ENCODE assay signal across 10 cellular contexts in the genomic region with DNA sequence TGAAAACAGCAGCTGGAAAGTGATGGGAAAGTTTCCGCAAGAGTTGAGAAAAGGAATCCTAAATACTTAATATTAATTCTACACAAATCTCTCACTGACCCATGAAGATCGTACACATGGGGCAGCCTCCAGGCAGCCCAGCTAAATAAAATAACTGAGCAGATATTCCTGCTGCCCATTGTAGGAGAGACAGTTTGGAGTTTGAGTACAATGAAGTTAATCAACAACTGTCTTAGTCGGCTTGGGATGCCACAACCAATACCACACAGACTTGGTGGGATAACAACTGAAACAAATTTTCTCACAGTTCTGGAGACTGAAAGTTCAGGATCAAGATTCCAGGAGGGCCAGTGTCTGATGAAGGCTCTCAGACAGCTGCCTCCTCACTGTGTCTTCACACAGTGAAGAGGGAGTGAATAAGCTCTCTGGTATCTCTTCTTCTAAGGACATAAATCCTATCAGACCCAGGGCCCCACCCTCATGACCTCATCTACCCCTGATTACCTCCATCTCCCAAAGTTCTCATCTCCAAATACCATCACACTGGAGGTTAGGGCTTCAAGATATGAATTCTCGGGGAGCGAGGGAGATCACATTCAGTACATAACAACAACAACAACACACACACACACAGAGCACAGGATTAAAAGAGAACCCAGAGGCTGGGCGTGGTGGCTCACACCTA. TPM values are rescaled to one million over a fixed set of nuclear protein-coding genes. Genes with fewer than 3 reads are reported as not detected.
DNase-seq lines count a peak whose midpoint lies in the region; ATAC-seq and TF ChIP-seq lines count a peak whose summit lies in the region.
"Had no signal": no experiment of that assay in that cellular context is flagged by ENCODE, and none has a peak within 500 bp of the region (broad histone marks: within the 10 kb centered on the region; RNA-seq: fewer than 3 reads in every experiment).

No MANE protein-coding gene starts in this region.

- peak; percentile 49 for DNase-seq in AG20443 (ENCODE audit: low spot score)
- peak; percentile 34 for DNase-seq in HS-27A (ENCODE audit: low read depth)
- DNase-seq in brain microvascular endothelial cell, result peak; percentile 59
- DNase-seq in mesenchymal stem cell, result peak; percentile 63
- DNase-seq in NCI-H2107 (lab: John Stamatoyannopoulos, UW), result no peak
- DNase-seq in NCI-H1105 treated with DMSO at 0.1 percent for 48 hours (lab: John Stamatoyannopoulos, UW), result no peak
- DNase-seq: DND-41, glutamatergic neuron had no signal

- no peak overlapping the region for H3K4ac ChIP-seq in mesenchymal stem cell (ENCODE audit: low read depth in 1 of 2, low read length in 2 of 2)

- H2AK5ac ChIP-seq in mesenchymal stem cell (ENCODE audit: low read length, severe bottlenecking), result no peak overlapping the region

- H4K8ac ChIP-seq in mesenchymal stem cell (ENCODE audit: low read length), result no peak overlapping the region

- H3K14ac ChIP-seq in mesenchymal stem cell (ENCODE audit: low read length in 2 of 2), result no peak overlapping the region

- TF ChIP-seq CTCF in brain microvascular endothelial cell (IDR thresholded peaks at IDR 0.05; ENCODE audit: low read depth, low read length, missing control alignments), result no peak

- H3K9me3 ChIP-seq in mesenchymal stem cell (ENCODE audit: control insufficient read depth, low read length), result no peaks in the 10 kb centered on the region

- no peak overlapping the region for H4K91ac ChIP-seq in mesenchymal stem cell (ENCODE audit: low read length)

- H3K4me1 ChIP-seq in mesenchymal stem cell (ENCODE audit: control insufficient read depth, insufficient read depth, low read depth, low read length), result peaks cover 4% of the 10 kb centered on the region

- H3K27me3 ChIP-seq in brain microvascular endothelial cell (replicated peaks) (no peaks in the 10 kb centered on the region), mesenchymal stem cell (ENCODE audit: control insufficient read depth in 1 of 2, insufficient read depth in 1 of 2, low read length in 2 of 2) (no peaks in the 10 kb centered on the region)

- H3K18ac ChIP-seq in mesenchymal stem cell (ENCODE audit: low read depth in 1 of 2, low read length in 2 of 2), result no peak overlapping the region

- in situ Hi-C loops in brain microvascular endothelial cell (cut with HindIII; ENCODE audit: low pct_ligation_motif_present, low sequenced_read_pairs), result no loop called here

- peak overlapping the region; percentile 82 for H2BK5ac ChIP-seq in mesenchymal stem cell (ENCODE audit: low read depth, low read length, poor library complexity, severe bottlenecking)

- H3K23ac ChIP-seq in mesenchymal stem cell (ENCODE audit: low read length in 2 of 2), result no peak overlapping the region

- H3K4me2 ChIP-seq in mesenchymal stem cell (ENCODE audit: low read length, poor library complexity, severe bottlenecking), result peak overlapping the region; percentile 14

- peak overlapping the region; percentile 59 for H3K9ac ChIP-seq in mesenchymal stem cell (ENCODE audit: low read length)

- ATAC-seq in GM18520 (IDR thresholded peaks at IDR 0.05; ENCODE audit: unreplicated experiment) (no peak), HG02610 (IDR thresholded peaks at IDR 0.05; ENCODE audit: unreplicated experiment) (no peak)

- no peak overlapping the region for H2BK12ac ChIP-seq in mesenchymal stem cell (ENCODE audit: low read length in 2 of 2)

- H2BK120ac ChIP-seq in mesenchymal stem cell (ENCODE audit: low read depth, low read length), result no peak overlapping the region

- H3K27ac ChIP-seq in brain microvascular endothelial cell (peak overlapping the region; percentile 70), mesenchymal stem cell (ENCODE audit: low read length, poor library complexity, severe bottlenecking) (peak overlapping the region; percentile 63)

- H3K36me3 ChIP-seq in brain microvascular endothelial cell (replicated peaks), result no peaks in the 10 kb centered on the region
- H3K36me3 ChIP-seq in mesenchymal stem cell (ENCODE audit: control insufficient read depth in 1 of 2, insufficient read depth in 2 of 2, low read depth in 1 of 2, low read length in 2 of 2), result peaks cover 0 to 6% of the 10 kb centered on the region in 2 experiments

- no peak overlapping the region for H2BK15ac ChIP-seq in mesenchymal stem cell (ENCODE audit: low read depth, poor library complexity, severe bottlenecking)

- WGBS in mesenchymal stem cell, result 82% methylated on average over 6 of the region's 6 CpGs

- peaks cover 2% of the 10 kb centered on the region for H3K79me1 ChIP-seq in mesenchymal stem cell (replicated peaks; ENCODE audit: low read length, poor library complexity, severe bottlenecking)

- H2AFZ ChIP-seq in mesenchymal stem cell (ENCODE audit: low read depth, low read length), result no peak overlapping the region

- H3K4me3 ChIP-seq in brain microvascular endothelial cell (ENCODE audit: low read depth, low read length) (no peak overlapping the region), mesenchymal stem cell (ENCODE audit: insufficient read depth in 1 of 2, low read depth in 1 of 2, low read length in 2 of 2) (no peak overlapping the region)

RNA-seq across cellular contexts. Expression of a gene that starts 9.7 kb away (rescaled TPM):
- polyA plus RNA-seq in mesenchymal stem cell (2013, experiment 1 of 2), result 14.6 TPM
- 14.8 TPM for polyA plus RNA-seq in mesenchymal stem cell (2013, experiment 2 of 2)

Comparison
In these comparisons a context has a peak if more than half of its experiments do, and no peak if none do; other contexts are left out.
1. DNase-seq: peak in AG20443 (single experiment), HS-27A (single experiment), brain microvascular endothelial cell (single experiment) and mesenchymal stem cell (single experiment); none in NCI-H2107 (single experiment) and NCI-H1105 treated with DMSO at 0.1 percent for 48 hours (single experiment).